ENCODE assay signal across 18 cellular contexts in the genomic region with DNA sequence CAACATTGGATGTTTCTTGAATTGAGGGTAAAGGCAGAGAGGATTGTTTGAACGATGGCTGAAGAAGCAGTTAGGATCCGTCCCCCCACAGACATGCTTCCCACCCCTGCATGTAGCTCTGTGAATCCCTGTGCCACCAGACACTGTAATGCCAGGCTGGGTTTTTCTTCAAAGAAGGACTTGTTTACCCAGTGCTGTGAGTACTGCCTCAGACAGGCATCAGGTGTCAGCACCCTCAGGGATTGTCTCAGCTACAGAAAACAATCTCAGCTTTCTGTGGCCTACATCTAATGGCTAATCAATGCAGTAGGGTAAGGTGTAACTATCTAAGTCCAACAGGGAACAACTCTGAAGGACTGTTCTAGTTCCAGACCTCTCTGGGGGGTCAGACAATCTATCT.
"Had no signal": no experiment of that assay in that cellular context is flagged by ENCODE, and none has a peak within 500 bp of the region (broad histone marks: within the 10 kb centered on the region; RNA-seq: fewer than 3 reads in every experiment).

No MANE protein-coding gene starts in this region.

- H3K9me3 Mint-ChIP-seq: activated CD4-positive, alpha-beta T cell treated with anti-CD3 and anti-CD28 coated beads, Interleukin-2, amount 10 ng/mL, durations not matched to agents 7 days and 5 days; activated naive CD4-positive, alpha-beta T cell treated with anti-CD3 and anti-CD28 coated beads, Interleukin-2, amount 10 ng/mL, durations not matched to agents 7 days and 5 days had no signal

- H3K27me3 ChIP-seq: colonic mucosa, esophagus squamous epithelium, spleen, tibial nerve had no signal

- DNase-seq: activated B cell treated with CpG ODN at 0.5 μM for 24 hours; activated CD4-positive, alpha-beta T cell treated with anti-CD3 and anti-CD28 coated beads, Interleukin-2, amount 10 ng/mL, durations not matched to agents 7 days and 5 days; activated naive CD4-positive, alpha-beta T cell treated with anti-CD3 and anti-CD28 coated beads, Interleukin-2, amount 10 ng/mL, durations not matched to agents 7 days and 5 days; activated T-cell treated with anti-CD3 and anti-CD28 coated beads for 4 hours; colonic mucosa; esophagus squamous epithelium; foreskin fibroblast; glutamatergic neuron; mucosa of descending colon; psoas muscle; spleen; stimulated activated CD4-positive, alpha-beta T cell treated with anti-CD3 and anti-CD28 coated beads, Interleukin-1b, Interleukin-23, amount 100 ng/mL, for 48 hours had no signal

- ATAC-seq: activated T-helper 17 cell treated with anti-CD3 and anti-CD28 coated beads, Interleukin-2, amount 50 U/mL, for 72 hours; left lobe of liver; mucosa of descending colon; natural killer cell treated with Interleukin-12 subunit alpha and Interleukin-12 subunit beta and Interleukin-15 and Interleukin-18, amount 100 ng/mL, for 72 hours; psoas muscle; sciatic nerve; stimulated activated memory B cell treated with anti-CD40 and anti-IgM and Interleukin-4, amounts not matched to agents 10 μg/mL and 1 μg/mL and 100 μg/mL, for 72 hours had no signal

- H3K4me1 ChIP-seq: colonic mucosa, esophagus squamous epithelium, psoas muscle, spleen, tibial nerve had no signal

- H3K4me3 Mint-ChIP-seq: activated B cell treated with CpG ODN at 0.5 μM for 24 hours; activated CD4-positive, alpha-beta T cell treated with anti-CD3 and anti-CD28 coated beads, Interleukin-2, amount 10 ng/mL, durations not matched to agents 7 days and 5 days; activated naive CD4-positive, alpha-beta T cell treated with anti-CD3 and anti-CD28 coated beads, Interleukin-2, amount 10 ng/mL, durations not matched to agents 7 days and 5 days; activated T-helper 17 cell treated with anti-CD3 and anti-CD28 coated beads, Interleukin-2, amount 50 U/mL, for 72 hours; natural killer cell treated with Interleukin-12 subunit alpha and Interleukin-12 subunit beta and Interleukin-15 and Interleukin-18, amount 100 ng/mL, for 72 hours; stimulated activated memory B cell treated with anti-CD40 and anti-IgM and Interleukin-4, amounts not matched to agents 10 μg/mL and 1 μg/mL and 100 μg/mL, for 72 hours had no signal

- H3K27ac Mint-ChIP-seq: activated B cell treated with CpG ODN at 0.5 μM for 24 hours; activated CD4-positive, alpha-beta T cell treated with anti-CD3 and anti-CD28 coated beads, Interleukin-2, amount 10 ng/mL, durations not matched to agents 7 days and 5 days; activated naive CD4-positive, alpha-beta T cell treated with anti-CD3 and anti-CD28 coated beads, Interleukin-2, amount 10 ng/mL, durations not matched to agents 7 days and 5 days; activated T-helper 17 cell treated with anti-CD3 and anti-CD28 coated beads, Interleukin-2, amount 50 U/mL, for 72 hours; natural killer cell treated with Interleukin-12 subunit alpha and Interleukin-12 subunit beta and Interleukin-15 and Interleukin-18, amount 100 ng/mL, for 72 hours; stimulated activated memory B cell treated with anti-CD40 and anti-IgM and Interleukin-4, amounts not matched to agents 10 μg/mL and 1 μg/mL and 100 μg/mL, for 72 hours had no signal

- H3K36me3 Mint-ChIP-seq: activated naive CD4-positive, alpha-beta T cell treated with anti-CD3 and anti-CD28 coated beads, Interleukin-2, amount 10 ng/mL, durations not matched to agents 7 days and 5 days; natural killer cell treated with Interleukin-12 subunit alpha and Interleukin-12 subunit beta and Interleukin-15 and Interleukin-18, amount 100 ng/mL, for 72 hours; stimulated activated memory B cell treated with anti-CD40 and anti-IgM and Interleukin-4, amounts not matched to agents 10 μg/mL and 1 μg/mL and 100 μg/mL, for 72 hours had no signal

- H3K27me3 Mint-ChIP-seq: activated B cell treated with CpG ODN at 0.5 μM for 24 hours; activated CD4-positive, alpha-beta T cell treated with anti-CD3 and anti-CD28 coated beads, Interleukin-2, amount 10 ng/mL, durations not matched to agents 7 days and 5 days; activated naive CD4-positive, alpha-beta T cell treated with anti-CD3 and anti-CD28 coated beads, Interleukin-2, amount 10 ng/mL, durations not matched to agents 7 days and 5 days; activated T-helper 17 cell treated with anti-CD3 and anti-CD28 coated beads, Interleukin-2, amount 50 U/mL, for 72 hours; natural killer cell treated with Interleukin-12 subunit alpha and Interleukin-12 subunit beta and Interleukin-15 and Interleukin-18, amount 100 ng/mL, for 72 hours; stimulated activated memory B cell treated with anti-CD40 and anti-IgM and Interleukin-4, amounts not matched to agents 10 μg/mL and 1 μg/mL and 100 μg/mL, for 72 hours had no signal

- H3K36me3 ChIP-seq: colonic mucosa, esophagus squamous epithelium, spleen, tibial nerve had no signal

- H3K4me3 ChIP-seq: colonic mucosa, esophagus squamous epithelium, mucosa of descending colon, psoas muscle, spleen, tibial nerve had no signal

- H3K4me1 Mint-ChIP-seq: activated B cell treated with CpG ODN at 0.5 μM for 24 hours; activated CD4-positive, alpha-beta T cell treated with anti-CD3 and anti-CD28 coated beads, Interleukin-2, amount 10 ng/mL, durations not matched to agents 7 days and 5 days; activated naive CD4-positive, alpha-beta T cell treated with anti-CD3 and anti-CD28 coated beads, Interleukin-2, amount 10 ng/mL, durations not matched to agents 7 days and 5 days; activated T-helper 17 cell treated with anti-CD3 and anti-CD28 coated beads, Interleukin-2, amount 50 U/mL, for 72 hours; stimulated activated memory B cell treated with anti-CD40 and anti-IgM and Interleukin-4, amounts not matched to agents 10 μg/mL and 1 μg/mL and 100 μg/mL, for 72 hours had no signal

- H3K27ac ChIP-seq: colonic mucosa, esophagus squamous epithelium, psoas muscle, spleen, tibial nerve had no signal
